In genomic region chrX:34659575-34659974, GRCh38 we compare ENCODE assay signal across 2 cellular contexts.
TF ChIP-seq lines count a peak whose summit lies in the region.

No MANE protein-coding gene starts in this region.

TF ChIP-seq in H1, 55 proteins besides CTCF, POLR2A, EP300 and RAD21:
- TF ChIP-seq POU5F1 (IDR thresholded peaks at IDR 0.05; ENCODE audit: low read depth, low read length) (peak; percentile 74; the same call in 1 of the 2 replicates), RBBP5 (IDR thresholded peaks at IDR 0.05; ENCODE audit: borderline replicate concordance, low read depth, low read length) (no peak), TEAD4 (IDR thresholded peaks at IDR 0.05; ENCODE audit: low read depth, low read length) (peak; percentile 79)

TF ChIP-seq in HEK293T, 16 proteins besides CTCF, POLR2A, EP300 and RAD21:
- TF ChIP-seq SP1 (IDR thresholded peaks at IDR 0.05) (no peak), ZNF384 (IDR thresholded peaks at IDR 0.05) (no peak), ELF4 (IDR thresholded peaks at IDR 0.05) (no peak), FOXA1 (IDR thresholded peaks at IDR 0.05) (no peak), PKNOX1 (IDR thresholded peaks at IDR 0.05) (no peak)
